Comparison of ENCODE assay signal across 9 cellular contexts in the genomic region with DNA sequence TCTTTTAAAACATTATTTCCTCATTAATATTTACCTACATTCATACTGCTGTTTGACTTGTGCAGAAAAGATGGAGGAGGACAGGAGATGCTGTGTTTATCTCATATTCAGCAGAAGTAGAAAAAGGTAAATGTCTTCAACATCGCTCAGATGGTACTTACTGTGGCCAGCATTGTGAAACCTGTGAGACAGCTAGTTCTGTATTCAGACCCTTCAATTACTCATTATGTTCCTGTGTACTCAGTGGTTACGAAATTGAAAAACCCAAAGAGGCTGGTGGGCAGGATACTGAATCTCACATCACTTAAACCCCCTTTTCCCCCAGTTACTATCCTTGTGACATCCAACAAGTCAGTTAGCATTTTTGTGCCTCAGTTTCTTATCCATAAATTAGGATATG.
DNase-seq lines count a peak whose midpoint lies in the region; ATAC-seq, FAIRE-seq and TF ChIP-seq lines count a peak whose summit lies in the region.
"Had no signal": no experiment of that assay in that cellular context is flagged by ENCODE, and none has a peak within 500 bp of the region (broad histone marks: within the 10 kb centered on the region; RNA-seq: fewer than 3 reads in every experiment).

No MANE protein-coding gene starts in this region.

- H2AFZ ChIP-seq in K562 (ENCODE audit: low read depth, low read length) (no peak overlapping the region), PC-9 (no peak overlapping the region)

- no peak for TF ChIP-seq EP300 in K562 (IDR thresholded peaks at IDR 0.05; ENCODE audit: low read length)

- no peaks in the 10 kb centered on the region for H3F3A ChIP-seq in PC-9 (ENCODE audit: insufficient read depth, low read depth)

- FAIRE-seq in GM18507 (lab: Jason Lieb, UNC) (peak; percentile 78), K562 (lab: Jason Lieb, UNC) (no peak)

- H3K4me2 ChIP-seq in K562 (ENCODE audit: insufficient read depth, low read length) (no peak overlapping the region), PC-9 (no peak overlapping the region)

- no peaks in the 10 kb centered on the region for H3K79me2 ChIP-seq in K562 (ENCODE audit: control insufficient read depth, insufficient read depth, low read length)
- no peaks in the 10 kb centered on the region for H3K79me2 ChIP-seq in PC-9 (ENCODE audit: low read depth)

- BruUV-seq in K562 (replicated peaks; lab: Mats Ljungman, UMichigan) (no TSS peak), PC-9 (replicated peaks; lab: Mats Ljungman, UMichigan) (no TSS peak)

- H3K36me3 ChIP-seq in K562 (ENCODE audit: control insufficient read depth, insufficient read depth, low read length): no peaks in the 10 kb centered on the region
- H3K36me3 ChIP-seq in PC-9 (ENCODE audit: low read depth): no peaks in the 10 kb centered on the region
- H3K36me3 ChIP-seq in SJCRH30: no peaks in the 10 kb centered on the region
- H3K36me3 ChIP-seq in adrenal gland (replicated peaks in 1 of 2): no peaks in the 10 kb centered on the region

- TF ChIP-seq POLR2A in K562 (conservative IDR thresholded peaks at IDR 0.05) (no peak), adrenal gland (IDR thresholded peaks at IDR 0.05) (no peak)

- H3K9me2 ChIP-seq in PC-9 (ENCODE audit: insufficient read depth): no peaks in the 10 kb centered on the region

- POLR2A ChIA-PET in K562 (lab: Yijun Ruan, JAX): no interaction called here
- POLR2A ChIA-PET in PC-9 (lab: Charles Lee; ENCODE audit: unreplicated experiment): no interaction called here

- no peaks in the 10 kb centered on the region for H3K4me1 ChIP-seq in K562 (replicated peaks in 1 of 2; ENCODE audit: control insufficient read depth in 2 of 2, insufficient read depth in 2 of 2, low read length in 2 of 2)
- no peaks in the 10 kb centered on the region for H3K4me1 ChIP-seq in PC-9 (replicated peaks; ENCODE audit: insufficient read depth)
- H3K4me1 ChIP-seq in SJCRH30: no peaks in the 10 kb centered on the region
- no peaks in the 10 kb centered on the region for H3K4me1 ChIP-seq in adrenal gland (replicated peaks in 1 of 2)

- H3K27me3 ChIP-seq in K562 (ENCODE audit: control insufficient read depth in 2 of 2, insufficient read depth in 2 of 2, low read length in 2 of 2): no peaks in the 10 kb centered on the region
- H3K27me3 ChIP-seq in PC-9 (ENCODE audit: insufficient read depth, low read depth): no peaks in the 10 kb centered on the region
- H3K27me3 ChIP-seq in SJCRH30: no peaks in the 10 kb centered on the region
- no peaks in the 10 kb centered on the region for H3K27me3 ChIP-seq in adrenal gland

- in situ Hi-C loops in K562 (cut with MboI): no loop called here

- peaks cover 24% of the 10 kb centered on the region for H3K4me1 Mint-ChIP-seq in activated T-helper 1 cell treated with anti-CD3 and anti-CD28 coated beads, Interleukin-12 subunit alpha, Interleukin-12 subunit beta, Interleukin-2, Interleukin-4 antibody, amounts not matched to agents 30 ng/mL and 10 ng/mL and 1 ng/mL, durations not matched to agents 14 hours and 24 hours and 36 hours (ENCODE audit: low read depth)

- H4K20me1 ChIP-seq in K562 (replicated peaks; ENCODE audit: control insufficient read depth, insufficient read depth, low read length) (no peaks in the 10 kb centered on the region), PC-9 (ENCODE audit: insufficient read depth) (no peaks in the 10 kb centered on the region)

- H3K27me3 Mint-ChIP-seq in activated T-helper 1 cell treated with anti-CD3 and anti-CD28 coated beads, Interleukin-12 subunit alpha, Interleukin-12 subunit beta, Interleukin-2, Interleukin-4 antibody, amounts not matched to agents 30 ng/mL and 10 ng/mL and 1 ng/mL, durations not matched to agents 14 hours and 24 hours and 36 hours (ENCODE audit: insufficient read depth): no peaks in the 10 kb centered on the region

- no peak overlapping the region for H3K27ac Mint-ChIP-seq in activated T-helper 1 cell treated with anti-CD3 and anti-CD28 coated beads, Interleukin-12 subunit alpha, Interleukin-12 subunit beta, Interleukin-2, Interleukin-4 antibody, amounts not matched to agents 30 ng/mL and 10 ng/mL and 1 ng/mL, durations not matched to agents 14 hours and 24 hours and 36 hours

- H3K9ac ChIP-seq in K562 (ENCODE audit: insufficient read depth in 1 of 2, low read depth in 2 of 2, low read length in 2 of 2): no peak overlapping the region

- intact Hi-C loops in K562 (cut with micrococcal nuclease) (no loop called here), PC-9 (cut with micrococcal nuclease; ENCODE audit: unreplicated experiment) (no loop called here), adrenal gland (cut with DNase I) (no loop called here)
- intact Hi-C loops in activated T-helper 1 cell treated with anti-CD3 and anti-CD28 coated beads, Interleukin-12 subunit alpha, Interleukin-12 subunit beta, Interleukin-2, Interleukin-4 antibody, amounts not matched to agents 30 ng/mL and 10 ng/mL and 1 ng/mL, durations not matched to agents 14 hours and 24 hours and 36 hours (cut with micrococcal nuclease): no loop called here

- whole genome bisulfite sequencing in K562 (ENCODE audit: insufficient coverage, low coverage, missing lambda C conversion rate): 100% methylated on average over 2 of the region's 2 CpGs
- WGBS in adrenal gland, 4 donors: 80 to 90% (median 87%) methylated on average over 2 of the region's 2 CpGs

- DNase-seq in GM18507 (ENCODE audit: extremely low spot score, insufficient read length, low read depth) (peak; percentile 28), K562 (ENCODE audit: extremely low read depth in 1 of 4, low spot score in 3 of 4) (no peak), PC-9 (no peak), SJCRH30 (no peak), adrenal gland (no peak)
- DNase-seq in activated T-helper 1 cell treated with anti-CD3 and anti-CD28 coated beads, Interleukin-12 subunit alpha, Interleukin-12 subunit beta, Interleukin-2, Interleukin-4 antibody, amounts not matched to agents 30 ng/mL and 10 ng/mL and 1 ng/mL, durations not matched to agents 14 hours and 24 hours and 36 hours (ENCODE audit: low spot score): no peak
- DNase-seq: NCI-H1092 treated with DMSO at 0.1 percent for 48 hours had no signal

- CTCF ChIA-PET in K562 (lab: Yijun Ruan, JAX; ENCODE audit: low intra/inter-chr PET ratio) (no interaction called here), PC-9 (lab: Charles Lee) (no interaction called here)

- H3K36me3 Mint-ChIP-seq in activated T-helper 1 cell treated with anti-CD3 and anti-CD28 coated beads, Interleukin-12 subunit alpha, Interleukin-12 subunit beta, Interleukin-2, Interleukin-4 antibody, amounts not matched to agents 30 ng/mL and 10 ng/mL and 1 ng/mL, durations not matched to agents 14 hours and 24 hours and 36 hours (ENCODE audit: low read depth): no peaks in the 10 kb centered on the region

- H3K9me3 Mint-ChIP-seq in activated T-helper 1 cell treated with anti-CD3 and anti-CD28 coated beads, Interleukin-12 subunit alpha, Interleukin-12 subunit beta, Interleukin-2, Interleukin-4 antibody, amounts not matched to agents 30 ng/mL and 10 ng/mL and 1 ng/mL, durations not matched to agents 14 hours and 24 hours and 36 hours: no peaks in the 10 kb centered on the region

- H3K27ac ChIP-seq in K562 (ENCODE audit: extremely low read depth, low read depth, low read length) (no peak overlapping the region), PC-9 (no peak overlapping the region), SJCRH30 (no peak overlapping the region), adrenal gland (no peak overlapping the region)

- no peak overlapping the region for H3K4me3 ChIP-seq in K562
- H3K4me3 ChIP-seq in PC-9: no peak overlapping the region
- no peak overlapping the region for H3K4me3 ChIP-seq in SJCRH30
- H3K4me3 ChIP-seq in adrenal gland: no peak overlapping the region

- TF ChIP-seq RAD21 in K562 (CRISPR knock-in tag; conservative IDR thresholded peaks at IDR 0.05 in 1 of 2, IDR thresholded peaks at IDR 0.05 in 1 of 2): no peak

- no peaks in the 10 kb centered on the region for H3K9me1 ChIP-seq in K562 (ENCODE audit: control insufficient read depth, insufficient read depth, low read length)

- ATAC-seq in GM21526 (IDR thresholded peaks at IDR 0.05; ENCODE audit: low FRiP score, unreplicated experiment) (peak; percentile 97), HG03432 (IDR thresholded peaks at IDR 0.05; ENCODE audit: unreplicated experiment) (peak; percentile 99), K562 (no peak)

- TF ChIP-seq CTCF in K562 (IDR thresholded peaks at IDR 0.05 in 2 of 3, conservative IDR thresholded peaks at IDR 0.05 in 1 of 3; ENCODE audit: insufficient read depth in 2 of 3, low read depth in 1 of 3, low read length in 3 of 3) (no peak), PC-9 (conservative IDR thresholded peaks at IDR 0.05) (no peak), adrenal gland (IDR thresholded peaks at IDR 0.05) (no peak)

- no peak overlapping the region for H3K4me3 Mint-ChIP-seq in activated T-helper 1 cell treated with anti-CD3 and anti-CD28 coated beads, Interleukin-12 subunit alpha, Interleukin-12 subunit beta, Interleukin-2, Interleukin-4 antibody, amounts not matched to agents 30 ng/mL and 10 ng/mL and 1 ng/mL, durations not matched to agents 14 hours and 24 hours and 36 hours

- H3K9me3 ChIP-seq in K562 (replicated peaks; ENCODE audit: control insufficient read depth, insufficient read depth, low read depth, low read length) (no peaks in the 10 kb centered on the region), PC-9 (ENCODE audit: insufficient read depth, low read depth) (no peaks in the 10 kb centered on the region), SJCRH30 (replicated peaks) (no peaks in the 10 kb centered on the region), adrenal gland (replicated peaks in 1 of 3) (no peaks in the 10 kb centered on the region)

TF ChIP-seq in K562, 482 proteins besides CTCF, POLR2A, EP300 and RAD21:
- TF ChIP-seq DACH1 (IDR thresholded peaks at IDR 0.05; ENCODE audit: partially characterized antibody) (no peak), CEBPB (tag; IDR thresholded peaks at IDR 0.05) (0 out of 2 replicates have a peak, but pooled peaks have one; percentile 6), TGIF2 (CRISPR knock-in tag; IDR thresholded peaks at IDR 0.05) (no peak), RNF2 (IDR thresholded peaks at IDR 0.05) (no peak), MTA3 (IDR thresholded peaks at IDR 0.05; ENCODE audit: borderline replicate concordance) (no peak)
